In the genomic region with DNA sequence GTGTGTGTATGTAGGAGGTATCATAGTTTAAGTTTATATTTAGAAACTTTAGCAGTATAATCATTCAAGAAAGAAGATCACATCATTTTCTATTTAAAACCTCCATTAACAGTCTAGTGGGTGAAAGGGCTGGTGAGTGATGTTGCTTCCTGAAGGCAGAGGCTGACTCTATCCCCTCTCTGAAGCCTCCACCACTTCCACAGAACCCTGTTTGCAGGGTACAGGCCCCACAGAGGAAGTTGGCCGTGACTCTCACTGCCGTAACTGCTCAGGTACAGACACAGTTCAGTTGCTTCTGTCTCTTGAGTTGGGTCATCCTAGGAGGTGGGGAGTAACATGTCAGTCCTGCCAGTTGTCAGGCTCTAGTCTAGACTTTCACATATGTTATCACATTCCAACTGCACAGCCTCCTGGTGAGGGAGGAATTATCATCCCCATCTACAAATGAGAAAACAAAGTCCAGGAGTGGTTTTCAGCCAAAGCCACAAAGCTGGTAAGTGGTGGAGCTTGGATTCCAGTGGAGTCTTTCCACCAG, we compare ENCODE assay signal across 15 cellular contexts. TPM values are rescaled to one million over a fixed set of nuclear protein-coding genes. Genes with fewer than 3 reads are reported as not detected.
A peak's percentile ranks its signal among the peaks of the same experiment; 100 is the strongest.
DNase-seq lines count a peak whose midpoint lies in the region; ATAC-seq lines count a peak whose summit lies in the region.
"Had no signal": no experiment of that assay in that cellular context is flagged by ENCODE, and none has a peak within 500 bp of the region (broad histone marks: within the 10 kb centered on the region; RNA-seq: fewer than 3 reads in every experiment).

No MANE protein-coding gene starts in this region.

- peaks cover 7% of the 10 kb centered on the region for H3K27me3 Mint-ChIP-seq in T-helper 17 cell

- H3K27ac Mint-ChIP-seq in T-helper 17 cell = no peak overlapping the region

- H3K27me3 ChIP-seq in neuronal stem cell (ENCODE audit: control insufficient read depth in 3 of 3, insufficient read depth in 3 of 3, low read depth in 1 of 3, low read length in 3 of 3) = peaks cover 0 to 11% (median 0%) of the 10 kb centered on the region in 3 experiments

- no peaks in the 10 kb centered on the region for H3K9me3 ChIP-seq in T-helper 17 cell (ENCODE audit: control insufficient read depth, low read length, poor library complexity, severe bottlenecking)
- H3K9me3 ChIP-seq in neuronal stem cell (replicated peaks in 1 of 2; ENCODE audit: control insufficient read depth in 2 of 2, insufficient read depth in 1 of 2, low read depth in 1 of 2, low read length in 2 of 2) = no peaks in the 10 kb centered on the region
- H3K9me3 ChIP-seq: A549 had no signal

- H2BK12ac ChIP-seq in neuronal stem cell (ENCODE audit: low read length) = no peak overlapping the region

- no peak overlapping the region for H2BK5ac ChIP-seq in neuronal stem cell (ENCODE audit: low read length)

- H3K4ac ChIP-seq in neuronal stem cell (ENCODE audit: low read length) = no peak overlapping the region

- no peak overlapping the region for H2BK15ac ChIP-seq in neuronal stem cell (ENCODE audit: low read length)

- H3K9ac ChIP-seq in neuronal stem cell (ENCODE audit: low read depth, low read length, poor library complexity) = no peak overlapping the region

- no peak overlapping the region for H3K14ac ChIP-seq in neuronal stem cell (ENCODE audit: low read length)

- peak overlapping the region; percentile 55 for H3K18ac ChIP-seq in neuronal stem cell (ENCODE audit: low read length)

- H3K23ac ChIP-seq in neuronal stem cell (ENCODE audit: low read depth, low read length, poor library complexity) = no peak overlapping the region

- no peak overlapping the region for H3K4me3 Mint-ChIP-seq in T-helper 17 cell

- no peak overlapping the region for H3K27ac ChIP-seq in neuronal stem cell (replicated peaks; ENCODE audit: low read length)

- H4K8ac ChIP-seq in neuronal stem cell (ENCODE audit: low read depth, low read length) = no peak overlapping the region

- no peak overlapping the region for H2BK120ac ChIP-seq in neuronal stem cell (ENCODE audit: low read depth, low read length)

- no peaks in the 10 kb centered on the region for H3K79me1 ChIP-seq in neuronal stem cell (ENCODE audit: low read depth, low read length)

- H2AK5ac ChIP-seq in neuronal stem cell (ENCODE audit: low read depth, low read length) = no peak overlapping the region

- H2AFZ ChIP-seq in neuronal stem cell (ENCODE audit: low read length) = no peak overlapping the region

- WGBS in neuronal stem cell (ENCODE audit: extremely low coverage in 2 of 2, insufficient read length in 2 of 2, insufficient replicate concordance in 1 of 2), 2 donors = no CpG with 5 or more reads among the region's 2 CpGs

- DNase-seq in activated CD4-positive, alpha-beta T cell treated with anti-CD3 and anti-CD28 coated beads for 48 hours = peak; percentile 38
- DNase-seq in activated CD4-positive, alpha-beta T cell treated with anti-CD3 and anti-CD28 coated beads for 4 hours = no peak
- DNase-seq in T-helper 17 cell (no peak), neuronal stem cell (ENCODE audit: low spot score) (no peak), HK-2 (ENCODE audit: unreplicated experiment) (no peak), globus pallidus (ENCODE audit: low spot score) (no peak), NCI-H2029 treated with DMSO at 0.1 percent for 48 hours (lab: John Stamatoyannopoulos, UW) (no peak)
- DNase-seq: activated CD8-positive, alpha-beta memory T cell treated with anti-CD3 and anti-CD28 coated beads, Interleukin-2, amount 50 U/mL, for 4 hours; foreskin melanocyte; GF-D8; NCI-H524 treated with DMSO at 0.1 percent for 48 hours; SW 1271 had no signal

- H3K4me3 ChIP-seq in neuronal stem cell (ENCODE audit: low read length in 2 of 2) = no peak overlapping the region
- H3K4me3 ChIP-seq: A549, lung had no signal

- no peak overlapping the region for H4K91ac ChIP-seq in neuronal stem cell (ENCODE audit: low read depth, low read length, poor library complexity)

- H3K4me1 ChIP-seq in neuronal stem cell (ENCODE audit: control insufficient read depth in 2 of 2, insufficient read depth in 1 of 2, low read depth in 1 of 2, low read length in 2 of 2) = peaks cover 2 to 6% of the 10 kb centered on the region in 2 donors

- no peak overlapping the region for H3K4me2 ChIP-seq in neuronal stem cell (ENCODE audit: insufficient read depth, low read length, poor library complexity, severe bottlenecking)
- H3K4me2 ChIP-seq: A549 had no signal

- peak; percentile 52 for ATAC-seq in GM21360 (IDR thresholded peaks at IDR 0.05; ENCODE audit: unreplicated experiment)
- ATAC-seq in T-helper 17 cell = peak; percentile 62
- ATAC-seq: A549 had no signal

- peaks cover 6% of the 10 kb centered on the region for H3K4me1 Mint-ChIP-seq in T-helper 17 cell

- H3K36me3 Mint-ChIP-seq in T-helper 17 cell (ENCODE audit: low read depth) = peaks cover 7% of the 10 kb centered on the region

- H3K36me3 ChIP-seq in neuronal stem cell (replicated peaks in 1 of 2; ENCODE audit: control insufficient read depth in 2 of 2, insufficient read depth in 2 of 2, low read length in 2 of 2) = no peaks in the 10 kb centered on the region

RNA-seq across cellular contexts. Expression of a gene that starts 31.5 kb away (rescaled TPM):
- 10 to 100 TPM; 41.8 to 44.9 TPM for total RNA-seq in T-helper 17 cell
- 34.9 TPM for polyA plus RNA-seq in neuronal stem cell (2013, experiment 1 of 2)
- 35.4 TPM for polyA plus RNA-seq in neuronal stem cell (2013, experiment 2 of 2)

RNA-seq across cellular contexts. Expression of a gene that starts 52.9 kb away (rescaled TPM):
- 10 to 100 TPM; 67.3 to 87.2 TPM for total RNA-seq in T-helper 17 cell
- 68.8 TPM for polyA plus RNA-seq in neuronal stem cell (2013, experiment 1 of 2)
- 71.0 TPM for polyA plus RNA-seq in neuronal stem cell (2013, experiment 2 of 2)
